In genomic region chr9:128077847-128078503, GRCh38 we compare ENCODE assay signal across 12 cellular contexts. TPM values are rescaled to one million over a fixed set of nuclear protein-coding genes. Genes with fewer than 3 reads are reported as not detected.
DNase-seq lines count a peak whose midpoint lies in the region; ATAC-seq and TF ChIP-seq lines count a peak whose summit lies in the region.
"Had no signal": no experiment of that assay in that cellular context is flagged by ENCODE, and none has a peak within 500 bp of the region (broad histone marks: within the 10 kb centered on the region; RNA-seq: fewer than 3 reads in every experiment).

No MANE protein-coding gene starts in this region.

- intact Hi-C loops in natural killer cell (cut with micrococcal nuclease), result no loop called here

- DNase-seq in natural killer cell, result no peak
- no peak for DNase-seq in natural killer cell treated with Interleukin-12 subunit alpha and Interleukin-12 subunit beta and Interleukin-15 and Interleukin-18, amount 100 ng/mL, for 72 hours (ENCODE audit: low spot score)
- DNase-seq in activated naive CD8-positive, alpha-beta T cell treated with anti-CD3 and anti-CD28 coated beads for 36 hours, result no peak
- no peak for DNase-seq in GOT3 (lab: John Stamatoyannopoulos, UW)
- DNase-seq in NOMO-1 treated with dmso at 0.1 percent for 144 hours (lab: John Stamatoyannopoulos, UW; ENCODE audit: unreplicated experiment), result no peak
- no peak for DNase-seq in right atrium auricular region (ENCODE audit: low spot score)
- DNase-seq in NCI-H446 treated with DMSO at 0.1 percent for 48 hours (lab: John Stamatoyannopoulos, UW), result no peak
- DNase-seq: activated CD4-positive, CD25-positive, alpha-beta regulatory T cell treated with anti-CD3 and anti-CD28 coated beads, Interleukin-2, amount 50 U/mL, for 72 hours; H7; NCI-H510A treated with DMSO at 0.1 percent for 48 hours had no signal

- H3K36me3 Mint-ChIP-seq in natural killer cell, result no peaks in the 10 kb centered on the region
- no peaks in the 10 kb centered on the region for H3K36me3 Mint-ChIP-seq in natural killer cell treated with Interleukin-12 subunit alpha and Interleukin-12 subunit beta and Interleukin-15 and Interleukin-18, amount 100 ng/mL, for 72 hours
- peaks cover 34% of the 10 kb centered on the region for H3K36me3 Mint-ChIP-seq in activated naive CD8-positive, alpha-beta T cell treated with anti-CD3 and anti-CD28 coated beads for 36 hours

- peaks cover 27 to 34% of the 10 kb centered on the region in 2 donors for H3K4me1 Mint-ChIP-seq in natural killer cell
- peaks cover 21 to 37% of the 10 kb centered on the region in 2 donors for H3K4me1 Mint-ChIP-seq in natural killer cell treated with Interleukin-12 subunit alpha and Interleukin-12 subunit beta and Interleukin-15 and Interleukin-18, amount 100 ng/mL, for 72 hours (ENCODE audit: low read depth in 2 of 2)
- H3K4me1 Mint-ChIP-seq in activated naive CD8-positive, alpha-beta T cell treated with anti-CD3 and anti-CD28 coated beads for 36 hours, result peaks cover 48% of the 10 kb centered on the region

- H3K36me3 ChIP-seq in muscle layer of duodenum (ENCODE audit: control insufficient read depth in 1 of 2, insufficient read depth in 2 of 2, low read length in 2 of 2), result peaks cover 0 to under 1% of the 10 kb centered on the region in 2 donors
- H3K36me3 ChIP-seq in right atrium auricular region, result no peaks in the 10 kb centered on the region

- no peak for TF ChIP-seq CTCF in natural killer cell (IDR thresholded peaks at IDR 0.05)
- no peak for TF ChIP-seq CTCF in right atrium auricular region (IDR thresholded peaks at IDR 0.05)

- H3K27ac ChIP-seq in muscle layer of duodenum (ENCODE audit: low read length) (peak overlapping the region; percentile 43), right atrium auricular region (no peak overlapping the region)

- H3K27me3 ChIP-seq in muscle layer of duodenum (ENCODE audit: low read depth, low read length) (no peaks in the 10 kb centered on the region), right atrium auricular region (no peaks in the 10 kb centered on the region)

- H3K9me3 Mint-ChIP-seq in natural killer cell, result no peaks in the 10 kb centered on the region
- no peaks in the 10 kb centered on the region for H3K9me3 Mint-ChIP-seq in natural killer cell treated with Interleukin-12 subunit alpha and Interleukin-12 subunit beta and Interleukin-15 and Interleukin-18, amount 100 ng/mL, for 72 hours
- H3K9me3 Mint-ChIP-seq in activated naive CD8-positive, alpha-beta T cell treated with anti-CD3 and anti-CD28 coated beads for 36 hours, result no peaks in the 10 kb centered on the region

- H3K4me1 ChIP-seq in muscle layer of duodenum (ENCODE audit: control insufficient read depth in 1 of 2, insufficient read depth in 2 of 2, low read length in 2 of 2) (peaks cover 16 to 39% of the 10 kb centered on the region in 2 donors), right atrium auricular region (peaks cover 0 to 62% of the 10 kb centered on the region in 2 donors)

- H3K4me3 ChIP-seq in muscle layer of duodenum (ENCODE audit: low read depth in 1 of 2, low read length in 2 of 2) (peak overlapping the region in 1 of 2 donors; percentile 8), right atrium auricular region (no peak overlapping the region)

- ATAC-seq in natural killer cell, result no peak
- no peak for ATAC-seq in natural killer cell treated with Interleukin-12 subunit alpha and Interleukin-12 subunit beta and Interleukin-15 and Interleukin-18, amount 100 ng/mL, for 72 hours

- H3K4me3 Mint-ChIP-seq in natural killer cell, result no peak overlapping the region
- H3K4me3 Mint-ChIP-seq in natural killer cell treated with Interleukin-12 subunit alpha and Interleukin-12 subunit beta and Interleukin-15 and Interleukin-18, amount 100 ng/mL, for 72 hours, result no peak overlapping the region
- H3K4me3 Mint-ChIP-seq in activated naive CD8-positive, alpha-beta T cell treated with anti-CD3 and anti-CD28 coated beads for 36 hours, result no peak overlapping the region

- H3K27ac Mint-ChIP-seq in natural killer cell, result peak overlapping the region; percentile 49 to 62
- no peak overlapping the region for H3K27ac Mint-ChIP-seq in natural killer cell treated with Interleukin-12 subunit alpha and Interleukin-12 subunit beta and Interleukin-15 and Interleukin-18, amount 100 ng/mL, for 72 hours
- peak overlapping the region; percentile 31 for H3K27ac Mint-ChIP-seq in activated naive CD8-positive, alpha-beta T cell treated with anti-CD3 and anti-CD28 coated beads for 36 hours

- H3K27me3 Mint-ChIP-seq in natural killer cell (ENCODE audit: low read depth in 2 of 2), result no peaks in the 10 kb centered on the region
- no peaks in the 10 kb centered on the region for H3K27me3 Mint-ChIP-seq in natural killer cell treated with Interleukin-12 subunit alpha and Interleukin-12 subunit beta and Interleukin-15 and Interleukin-18, amount 100 ng/mL, for 72 hours
- H3K27me3 Mint-ChIP-seq in activated naive CD8-positive, alpha-beta T cell treated with anti-CD3 and anti-CD28 coated beads for 36 hours, result no peaks in the 10 kb centered on the region
- H3K27me3 Mint-ChIP-seq: progenitor cell of endocrine pancreas had no signal

- H3K9me3 ChIP-seq in muscle layer of duodenum (ENCODE audit: control insufficient read depth in 1 of 2, low read length in 2 of 2) (no peaks in the 10 kb centered on the region), right atrium auricular region (no peaks in the 10 kb centered on the region)

RNA-seq across cellular contexts. Expression of gene SLC25A25, which starts 9.9 kb away (rescaled TPM):
- total RNA-seq in natural killer cell (10 to 100 TPM; 16.8 to 19.1 (median 18.9) TPM), right atrium auricular region (10 to 100 TPM in 1 of 2 donors, 1 to 10 TPM in 1; 8.2 to 11.8 TPM)
- 10 to 100 TPM; 15.0 to 23.2 TPM for total RNA-seq in natural killer cell treated with Interleukin-12 subunit alpha and Interleukin-12 subunit beta and Interleukin-15 and Interleukin-18, amount 100 ng/mL, for 72 hours
- 10 to 100 TPM; 13.0 to 14.5 TPM for total RNA-seq in activated naive CD8-positive, alpha-beta T cell treated with anti-CD3 and anti-CD28 coated beads for 36 hours

RNA-seq across cellular contexts. Expression of gene NAIF1, which starts 10.9 kb away (rescaled TPM):
- total RNA-seq in natural killer cell (10 to 100 TPM; 11.9 to 12.6 (median 12.1) TPM), right atrium auricular region (1 to 10 TPM; 5.8 to 8.2 TPM)
- total RNA-seq in natural killer cell treated with Interleukin-12 subunit alpha and Interleukin-12 subunit beta and Interleukin-15 and Interleukin-18, amount 100 ng/mL, for 72 hours, result 10 to 100 TPM; 15.7 to 16.4 TPM
- total RNA-seq in activated naive CD8-positive, alpha-beta T cell treated with anti-CD3 and anti-CD28 coated beads for 36 hours, result 10 to 100 TPM; 11.2 to 12.0 TPM

RNA-seq across cellular contexts. Expression of gene PTGES2, which starts 49.6 kb away (rescaled TPM):
- total RNA-seq in natural killer cell, result 10 to 100 TPM; 43.4 to 57.0 (median 53.3) TPM
- 100 to 1,000 TPM in 1 of 2 donors, 10 to 100 TPM in 1; 56.8 to 110 TPM for total RNA-seq in natural killer cell treated with Interleukin-12 subunit alpha and Interleukin-12 subunit beta and Interleukin-15 and Interleukin-18, amount 100 ng/mL, for 72 hours
- total RNA-seq in activated naive CD8-positive, alpha-beta T cell treated with anti-CD3 and anti-CD28 coated beads for 36 hours, result 10 to 100 TPM; 63.3 to 66.1 TPM
- 100 to 1,000 TPM; 114 to 118 TPM for total RNA-seq in right atrium auricular region

Comparison
In these comparisons a context has a peak if more than half of its experiments do, and no peak if none do; other contexts are left out.
1. H3K27ac Mint-ChIP-seq: peak in natural killer cell (2 of 2) and activated naive CD8-positive, alpha-beta T cell treated with anti-CD3 and anti-CD28 coated beads for 36 hours (single experiment); none in natural killer cell treated with Interleukin-12 subunit alpha and Interleukin-12 subunit beta and Interleukin-15 and Interleukin-18, amount 100 ng/mL, for 72 hours (0 of 2).